ENCODE assay signal across 19 cellular contexts in the genomic region with DNA sequence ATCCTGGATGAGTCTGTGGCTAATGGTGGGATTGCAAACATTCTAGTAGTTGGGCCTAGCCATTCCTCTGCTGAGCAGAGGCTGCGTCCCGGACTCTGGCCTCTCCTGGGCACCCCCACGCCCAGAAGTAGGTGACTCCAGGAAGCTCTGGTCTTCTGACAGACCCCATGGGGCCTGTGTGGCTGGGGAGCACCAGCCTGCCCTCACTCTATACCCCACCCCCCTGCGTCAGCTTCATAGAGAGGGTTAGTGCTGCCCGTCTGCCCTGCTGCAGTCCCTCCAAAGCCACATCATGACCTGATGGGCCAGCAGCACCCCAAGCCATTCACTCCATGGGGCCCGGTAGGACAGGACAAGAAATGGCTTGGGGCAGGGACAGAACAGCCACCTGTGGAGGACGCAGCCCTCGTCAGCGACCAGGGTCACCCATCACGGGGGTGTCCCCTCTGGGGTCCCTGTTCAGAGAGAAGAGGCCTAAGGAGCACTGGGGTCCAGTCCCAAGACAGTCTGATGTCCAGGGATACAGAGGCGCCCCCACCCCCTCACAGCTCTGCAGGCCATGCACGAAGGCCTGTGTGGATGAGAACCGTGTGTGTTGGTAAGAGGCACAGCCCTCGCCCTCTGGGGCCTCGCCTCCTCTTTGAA.
"Had no signal": no experiment of that assay in that cellular context is flagged by ENCODE, and none has a peak within 500 bp of the region (broad histone marks: within the 10 kb centered on the region; RNA-seq: fewer than 3 reads in every experiment).

No MANE protein-coding gene starts in this region.

- H3K4me3 ChIP-seq: esophagus muscularis mucosa, gastrocnemius medialis, heart right ventricle, left lung, lung, stomach, thoracic aorta, transverse colon had no signal

- DNase-seq: effector memory CD8-positive, alpha-beta T cell; gastrocnemius medialis; heart right ventricle; hypothalamus; kidney glomerular epithelial cell; mesenchymal stem cell; midbrain; small intestine; stimulated activated CD4-positive, alpha-beta T cell treated with anti-CD3 and anti-CD28 coated beads, Interleukin-2, amount 100 ng/mL, for 48 hours; stomach; substantia nigra; transverse colon had no signal

- H3K4me1 ChIP-seq: left lung, transverse colon had no signal

- H3K36me3 ChIP-seq: transverse colon had no signal

- H3K27ac ChIP-seq: epithelial cell of prostate, esophagus muscularis mucosa, heart right ventricle, left lung, stomach, thoracic aorta, transverse colon had no signal

- ATAC-seq: effector memory CD8-positive, alpha-beta T cell; gastrocnemius medialis; heart right ventricle; left lung had no signal

- H3K27ac Mint-ChIP-seq: dendritic cell treated with granulocyte-macrophage colony-stimulating factor and Interleukin-4, amounts not matched to agents 40 ng/mL and 50 ng/mL, for 4 days; nephron had no signal

- H3K9me3 ChIP-seq: esophagus muscularis mucosa, gastrocnemius medialis, heart right ventricle, left lung, stomach, thoracic aorta, transverse colon had no signal

- H3K9me3 Mint-ChIP-seq: dendritic cell treated with granulocyte-macrophage colony-stimulating factor and Interleukin-4, amounts not matched to agents 40 ng/mL and 50 ng/mL, for 4 days; effector memory CD8-positive, alpha-beta T cell; nephron had no signal

- H3K27me3 ChIP-seq: esophagus muscularis mucosa, gastrocnemius medialis, left lung, stomach, transverse colon had no signal

- H3K4me3 Mint-ChIP-seq: dendritic cell treated with granulocyte-macrophage colony-stimulating factor and Interleukin-4, amounts not matched to agents 40 ng/mL and 50 ng/mL, for 4 days; effector memory CD8-positive, alpha-beta T cell; nephron had no signal
